In the genomic region with DNA sequence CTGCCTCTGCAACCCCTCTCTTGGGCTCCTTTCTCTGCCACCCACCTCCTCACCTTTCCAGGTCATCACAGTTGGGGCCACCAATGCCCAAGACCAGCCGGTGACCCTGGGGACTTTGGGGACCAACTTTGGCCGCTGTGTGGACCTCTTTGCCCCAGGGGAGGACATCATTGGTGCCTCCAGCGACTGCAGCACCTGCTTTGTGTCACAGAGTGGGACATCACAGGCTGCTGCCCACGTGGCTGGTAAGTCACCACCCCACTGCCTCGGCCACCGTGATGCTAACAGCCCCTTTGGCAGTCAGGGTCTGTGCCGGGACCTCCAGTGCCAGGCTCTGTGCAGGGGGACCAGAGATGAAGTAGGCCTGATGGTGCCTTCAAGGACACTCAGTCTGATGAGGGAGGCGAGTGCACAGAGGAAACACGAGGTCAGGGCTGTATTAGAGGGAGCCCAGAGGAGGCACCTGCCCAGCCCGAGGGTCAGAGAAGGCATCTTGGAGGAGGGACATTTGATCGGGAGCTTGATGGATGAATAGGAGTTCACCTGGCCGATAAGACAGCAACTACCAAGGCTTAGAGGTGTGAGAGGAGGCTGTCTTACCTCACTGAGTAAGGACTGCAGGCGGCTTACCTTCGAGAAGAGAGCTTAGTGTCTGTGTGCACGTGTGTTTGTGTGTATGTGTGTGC, we compare ENCODE assay signal across 26 cellular contexts. TPM values are rescaled to one million over a fixed set of nuclear protein-coding genes. Genes with fewer than 3 reads are reported as not detected.
DNase-seq lines count a peak whose midpoint lies in the region; ATAC-seq, FAIRE-seq and TF ChIP-seq lines count a peak whose summit lies in the region.
"Had no signal": no experiment of that assay in that cellular context is flagged by ENCODE, and none has a peak within 500 bp of the region (broad histone marks: within the 10 kb centered on the region; RNA-seq: fewer than 3 reads in every experiment).

No MANE protein-coding gene starts in this region.

- no peaks in the 10 kb centered on the region for H3K9me3 Mint-ChIP-seq in activated CD8-positive, alpha-beta memory T cell treated with anti-CD3 and anti-CD28 coated beads, Interleukin-2, amount 10 ng/mL, durations not matched to agents 7 days and 5 days (ENCODE audit: low read depth)
- H3K9me3 Mint-ChIP-seq in osteocyte (ENCODE audit: unreplicated experiment): no peaks in the 10 kb centered on the region

- H3K9me3 ChIP-seq in right atrium auricular region: no peaks in the 10 kb centered on the region
- H3K9me3 ChIP-seq: MG63 had no signal

- H3K4me1 ChIP-seq in right atrium auricular region: peaks cover 0 to 7% of the 10 kb centered on the region in 2 donors

- DNase-seq in activated CD8-positive, alpha-beta memory T cell treated with anti-CD3 and anti-CD28 coated beads, Interleukin-2, amount 50 U/mL, for 48 hours: peak; percentile 36
- DNase-seq in activated CD8-positive, alpha-beta memory T cell treated with anti-CD3 and anti-CD28 coated beads, Interleukin-2, amount 10 ng/mL, durations not matched to agents 7 days and 5 days: no peak
- DNase-seq in left lobe of liver (ENCODE audit: low spot score) (peak; percentile 40), osteocyte (ENCODE audit: extremely low spot score, unreplicated experiment) (peak; percentile 83), NCI-H1417 treated with DMSO at 0.1 percent for 48 hours (lab: John Stamatoyannopoulos, UW) (no peak), right atrium auricular region (ENCODE audit: low spot score) (no peak), RCC 7860 (ENCODE audit: low spot score) (no peak)
- DNase-seq: GOT3, MG63, NCI-H1417, NCI-H187, NCI-H2107, NCI-H446 treated with DMSO at 0.1 percent for 48 hours, NCI-H526 treated with DMSO at 0.1 percent for 48 hours, OCI-M1, SHP77 had no signal

- H3K36me3 Mint-ChIP-seq in activated CD8-positive, alpha-beta memory T cell treated with anti-CD3 and anti-CD28 coated beads, Interleukin-2, amount 10 ng/mL, durations not matched to agents 7 days and 5 days: no peaks in the 10 kb centered on the region
- H3K36me3 Mint-ChIP-seq in osteocyte (ENCODE audit: unreplicated experiment): no peaks in the 10 kb centered on the region
- H3K36me3 Mint-ChIP-seq: CD14-positive monocyte had no signal

- no peaks in the 10 kb centered on the region for H3K36me3 ChIP-seq in right atrium auricular region
- H3K36me3 ChIP-seq: MG63 had no signal

- H3K27me3 Mint-ChIP-seq in activated CD8-positive, alpha-beta memory T cell treated with anti-CD3 and anti-CD28 coated beads, Interleukin-2, amount 10 ng/mL, durations not matched to agents 7 days and 5 days: no peaks in the 10 kb centered on the region
- H3K27me3 Mint-ChIP-seq in osteocyte (ENCODE audit: unreplicated experiment): no peaks in the 10 kb centered on the region
- H3K27me3 Mint-ChIP-seq: B cell had no signal

- ATAC-seq in activated CD8-positive, alpha-beta memory T cell treated with anti-CD3 and anti-CD28 coated beads, Interleukin-2, amount 10 ng/mL, durations not matched to agents 7 days and 5 days: no peak
- ATAC-seq in left lobe of liver: no peak
- ATAC-seq: HCT116 had no signal

- no peak overlapping the region for H3K4me3 ChIP-seq in right atrium auricular region
- H3K4me3 ChIP-seq: MG63 had no signal

- CTCF ChIA-PET in activated CD8-positive, alpha-beta memory T cell treated with anti-CD3 and anti-CD28 coated beads, Interleukin-2, amount 10 ng/mL, durations not matched to agents 7 days and 5 days (lab: Charles Lee): no interaction called here

- H3K27ac Mint-ChIP-seq in activated CD8-positive, alpha-beta memory T cell treated with anti-CD3 and anti-CD28 coated beads, Interleukin-2, amount 10 ng/mL, durations not matched to agents 7 days and 5 days: no peak overlapping the region
- no peak overlapping the region for H3K27ac Mint-ChIP-seq in osteocyte (ENCODE audit: unreplicated experiment)
- H3K27ac Mint-ChIP-seq: B cell had no signal

- TF ChIP-seq CTCF in osteocyte (IDR thresholded peaks at IDR 0.05): no peak
- TF ChIP-seq CTCF in right atrium auricular region (IDR thresholded peaks at IDR 0.05): no peak

- no peak overlapping the region for H3K27ac ChIP-seq in right atrium auricular region

- H3K27me3 ChIP-seq in right atrium auricular region: no peaks in the 10 kb centered on the region
- H3K27me3 ChIP-seq: MG63 had no signal

- peaks cover 10% of the 10 kb centered on the region for H3K4me1 Mint-ChIP-seq in activated CD8-positive, alpha-beta memory T cell treated with anti-CD3 and anti-CD28 coated beads, Interleukin-2, amount 10 ng/mL, durations not matched to agents 7 days and 5 days
- H3K4me1 Mint-ChIP-seq in osteocyte (ENCODE audit: unreplicated experiment): peaks cover 7% of the 10 kb centered on the region
- H3K4me1 Mint-ChIP-seq: B cell had no signal

- FAIRE-seq in RCC 7860 (lab: Jason Lieb, UNC): no peak
- FAIRE-seq: A204.1, G401.6, GM12892, GM18507 had no signal

- no peak overlapping the region for H3K4me3 Mint-ChIP-seq in activated CD8-positive, alpha-beta memory T cell treated with anti-CD3 and anti-CD28 coated beads, Interleukin-2, amount 10 ng/mL, durations not matched to agents 7 days and 5 days
- H3K4me3 Mint-ChIP-seq in osteocyte (ENCODE audit: unreplicated experiment): no peak overlapping the region
- H3K4me3 Mint-ChIP-seq: B cell had no signal

RNA-seq across cellular contexts. Expression of a gene that starts 18.1 kb away (rescaled TPM):
- under 1 TPM in 1 of 2 experiments, not detected in 1; 0.07 TPM for total RNA-seq in activated CD8-positive, alpha-beta memory T cell treated with anti-CD3 and anti-CD28 coated beads, Interleukin-2, amount 10 ng/mL, durations not matched to agents 7 days and 5 days
- 31.6 TPM for total RNA-seq in left lobe of liver
- total RNA-seq in osteocyte: 2.2 and 2.3 TPM in 2 replicates
- under 1 TPM in 1 of 2 donors, not detected in 1; 0.47 TPM for total RNA-seq in right atrium auricular region
- total RNA-seq: B cell, RPMI7951 had no signal

RNA-seq across cellular contexts. Expression of a gene that starts 58.7 kb away (rescaled TPM):
- total RNA-seq in activated CD8-positive, alpha-beta memory T cell treated with anti-CD3 and anti-CD28 coated beads, Interleukin-2, amount 10 ng/mL, durations not matched to agents 7 days and 5 days: under 1 TPM; 0.07 to 0.12 TPM
- total RNA-seq in left lobe of liver (not detected), osteocyte (not detected in 2 replicates), right atrium auricular region (not detected)
- total RNA-seq: B cell, Daoy, LHCN-M2, RPMI7951 had no signal

Comparison
In these comparisons a context has a peak if more than half of its experiments do, and no peak if none do; other contexts are left out.
1. DNase-seq: peak in activated CD8-positive, alpha-beta memory T cell treated with anti-CD3 and anti-CD28 coated beads, Interleukin-2, amount 50 U/mL, for 48 hours (single experiment), left lobe of liver (single experiment) and osteocyte (single experiment); none in activated CD8-positive, alpha-beta memory T cell treated with anti-CD3 and anti-CD28 coated beads, Interleukin-2, amount 10 ng/mL, durations not matched to agents 7 days and 5 days (single experiment), NCI-H1417 treated with DMSO at 0.1 percent for 48 hours (single experiment), right atrium auricular region (single experiment) and RCC 7860 (single experiment).